In genomic region chr7:46678421-46678820, GRCh38 we compare ENCODE assay signal across 25 cellular contexts.
"Had no signal": no experiment of that assay in that cellular context is flagged by ENCODE, and none has a peak within 500 bp of the region (broad histone marks: within the 10 kb centered on the region; RNA-seq: fewer than 3 reads in every experiment).

No MANE protein-coding gene starts in this region.

- H3K4me3 ChIP-seq: stomach, suprapubic skin, testis, thoracic aorta, thyroid gland, tibial artery, tibial nerve, transverse colon, upper lobe of left lung, upper lobe of right lung, uterus had no signal

- H3K27ac ChIP-seq: suprapubic skin, testis, thoracic aorta, thyroid gland, tibial artery, tibial nerve, transverse colon, upper lobe of left lung, upper lobe of right lung, uterus had no signal

- DNase-seq: stimulated activated CD4-positive, alpha-beta T cell treated with anti-CD3 and anti-CD28 coated beads, Interleukin-2, amount 100 ng/mL, for 48 hours; stimulated activated CD4-positive, alpha-beta T cell treated with anti-CD3 and anti-CD28 coated beads, Interleukin-4, amount 100 ng/mL, for 1 hour; stimulated activated CD4-positive, alpha-beta T cell treated with anti-CD3 and anti-CD28 coated beads, Interleukin-4, amount 100 ng/mL, for 24 hours; stimulated activated CD4-positive, alpha-beta T cell treated with anti-CD3 and anti-CD28 coated beads, Interleukin-4, amount 100 ng/mL, for 4 hours; stimulated activated CD8-positive, alpha-beta memory T cell treated with anti-CD3 and anti-CD28 coated beads, Interleukin-4, amount 100 ng/mL, for 48 hours; stimulated activated naive B cell treated with anti-CD40 and anti-IgM and Interleukin-4, amounts not matched to agents 10 μg/mL and 1 μg/mL and 100 μg/mL, for 72 hours; stimulated activated naive CD4-positive, alpha-beta T cell; stimulated activated naive CD4-positive, alpha-beta T cell treated with Interleukin-2 at 50 U/mL for 16 hours; stimulated activated naive CD8-positive, alpha-beta T cell treated with anti-CD3 and anti-CD28 coated beads, Interleukin-15, amount 100 ng/mL, for 72 hours; stimulated activated naive CD8-positive, alpha-beta T cell treated with anti-CD3 and anti-CD28 coated beads, Interleukin-15, Interleukin-2, amounts not matched to agents 100 U/mL and 50 U/mL, for 24 hours; stomach; substantia nigra; testis; thyroid gland; tibial artery; transverse colon; trophoblast cell; upper lobe of left lung; upper lobe of right lung; uterus had no signal

- ATAC-seq: stimulated activated effector memory CD8-positive, alpha-beta T cell treated with anti-CD3 and anti-CD28 coated beads, Interleukin-12 subunit alpha, Interleukin-12 subunit beta, amount 100 ng/mL, for 72 hours; stimulated activated memory B cell treated with anti-CD40 and anti-IgM and Interleukin-4, amounts not matched to agents 10 μg/mL and 1 μg/mL and 100 μg/mL, for 72 hours; stimulated activated naive B cell treated with anti-CD40 and anti-IgM and Interleukin-4, amounts not matched to agents 10 μg/mL and 1 μg/mL and 100 μg/mL, for 72 hours; stimulated activated naive CD8-positive, alpha-beta T cell treated with anti-CD3 and anti-CD28 coated beads, Interleukin-15, amount 100 ng/mL, for 72 hours; stimulated activated naive CD8-positive, alpha-beta T cell treated with anti-CD3 and anti-CD28 coated beads, Interleukin-15, Interleukin-2, amounts not matched to agents 100 U/mL and 50 U/mL, for 24 hours; upper lobe of right lung had no signal

- H3K4me1 ChIP-seq: testis, tibial nerve, transverse colon, upper lobe of right lung, uterus had no signal

- H3K36me3 ChIP-seq: stomach, suprapubic skin, thoracic aorta, thyroid gland, tibial artery, tibial nerve, transverse colon, upper lobe of left lung, upper lobe of right lung, uterus had no signal

- H3K27me3 ChIP-seq: stomach, suprapubic skin, testis, thyroid gland, tibial artery, tibial nerve, transverse colon, upper lobe of left lung, upper lobe of right lung, uterus had no signal

- H3K9me3 ChIP-seq: stomach, suprapubic skin, testis, thoracic aorta, thyroid gland, tibial artery, tibial nerve, transverse colon, upper lobe of left lung, upper lobe of right lung, uterus had no signal
